13 cellular contexts compared by ENCODE assay signal in genomic region chrX:109393859-109394258, GRCh38.
DNase-seq lines count a peak whose midpoint lies in the region; ATAC-seq and TF ChIP-seq lines count a peak whose summit lies in the region.
"Had no signal": no experiment of that assay in that cellular context is flagged by ENCODE, and none has a peak within 500 bp of the region (broad histone marks: within the 10 kb centered on the region; RNA-seq: fewer than 3 reads in every experiment).

No MANE protein-coding gene starts in this region.

- intact Hi-C loops in mammary epithelial cell (cut with micrococcal nuclease): loop anchor here (5.0 kb wide), 1 partner anchor 83 kb away; no protein-coding TSS in a partner anchor

- in situ Hi-C loops in mammary epithelial cell (cut with MboI; ENCODE audit: low sequenced_read_pairs in 2 of 2): loop anchor here in 1 of 2 donors (25.0 kb wide), 1 partner anchor 682 kb away; no protein-coding TSS in a partner anchor

- H3K4me3 ChIP-seq in mammary epithelial cell (replicated peaks in 1 of 3; ENCODE audit: insufficient read depth in 1 of 3, low read depth in 2 of 3, low read length in 3 of 3): no peak overlapping the region

- peak; percentile 31; the same call in 1 of the 2 replicates for TF ChIP-seq RAD21 in Ishikawa (IDR thresholded peaks at IDR 0.05; ENCODE audit: low read depth)

- H3K27me3 ChIP-seq in mammary epithelial cell (ENCODE audit: insufficient read depth, low read length): no peaks in the 10 kb centered on the region

- BruUV-seq in mammary epithelial cell (replicated peaks; lab: Mats Ljungman, UMichigan): no TSS peak

- peak; percentile 21 to 23 for TF ChIP-seq CTCF in mammary epithelial cell (conservative IDR thresholded peaks at IDR 0.05 in 1 of 2, IDR thresholded peaks at IDR 0.05 in 1 of 2; ENCODE audit: extremely low read depth in 1 of 2, insufficient read depth in 1 of 2, low read depth in 1 of 2, low read length in 2 of 2)

- H3K9ac ChIP-seq in mammary epithelial cell (ENCODE audit: insufficient read depth, low read length): no peak overlapping the region

- no peak overlapping the region for H3K27ac ChIP-seq in mammary epithelial cell (ENCODE audit: insufficient read depth, low read depth, low read length)
- H3K27ac ChIP-seq: VCaP had no signal

- H3K4me1 ChIP-seq in mammary epithelial cell (ENCODE audit: insufficient read depth, low read length): peaks cover 5% of the 10 kb centered on the region

- H4K20me1 ChIP-seq in mammary epithelial cell (ENCODE audit: insufficient read depth, low read length): no peaks in the 10 kb centered on the region

- ATAC-seq in GM21367 (IDR thresholded peaks at IDR 0.05; ENCODE audit: unreplicated experiment): peak; percentile 86

- H3K27ac Mint-ChIP-seq in T-helper 2 cell treated with Interferon-gamma antibody and Interleukin-4, amounts not matched to agents 5 μg/mL and 100 μg/mL, for 36 hours: no peak overlapping the region
- H3K27ac Mint-ChIP-seq: CD4-positive, alpha-beta memory T cell had no signal

- 0% methylated on average over 1 of the region's 1 CpG for whole genome bisulfite sequencing in mammary epithelial cell (ENCODE audit: low coverage, missing lambda C conversion rate)

- no peaks in the 10 kb centered on the region for H3K36me3 ChIP-seq in mammary epithelial cell (ENCODE audit: insufficient read depth, low read length)

- H3K9me3 Mint-ChIP-seq in T-helper 2 cell treated with Interferon-gamma antibody and Interleukin-4, amounts not matched to agents 5 μg/mL and 100 μg/mL, for 36 hours: no peaks in the 10 kb centered on the region
- H3K9me3 Mint-ChIP-seq: CD4-positive, alpha-beta memory T cell had no signal

- TF ChIP-seq EP300 in Ishikawa (IDR thresholded peaks at IDR 0.05; ENCODE audit: borderline replicate concordance): no peak

- DNase-seq in ELR (ENCODE audit: low read depth) (peak; percentile 13), mammary epithelial cell (peak; percentile 12), NCI-H187 treated with DMSO at 0.1 percent for 48 hours (lab: John Stamatoyannopoulos, UW) (no peak), cerebellar cortex (ENCODE audit: low spot score) (no peak), H4 (ENCODE audit: low spot score) (no peak)
- DNase-seq in T-helper 2 cell treated with Interferon-gamma antibody and Interleukin-4, amounts not matched to agents 5 μg/mL and 100 μg/mL, for 36 hours (ENCODE audit: low spot score): no peak
- DNase-seq: activated gamma-delta T cell; CD4-positive, alpha-beta memory T cell; NCI-H526 treated with DMSO at 0.1 percent for 48 hours; stimulated activated CD4-positive, alpha-beta T cell treated with anti-CD3 and anti-CD28 coated beads, Interleukin-4, amount 100 ng/mL, for 1 hour had no signal

- no peaks in the 10 kb centered on the region for H3K36me3 Mint-ChIP-seq in T-helper 2 cell treated with Interferon-gamma antibody and Interleukin-4, amounts not matched to agents 5 μg/mL and 100 μg/mL, for 36 hours (ENCODE audit: low read depth)
- H3K36me3 Mint-ChIP-seq: CD4-positive, alpha-beta memory T cell had no signal

- H3K4me2 ChIP-seq in mammary epithelial cell (ENCODE audit: insufficient read depth, low read depth, low read length): no peak overlapping the region

- H3K4me3 Mint-ChIP-seq in T-helper 2 cell treated with Interferon-gamma antibody and Interleukin-4, amounts not matched to agents 5 μg/mL and 100 μg/mL, for 36 hours: no peak overlapping the region
- H3K4me3 Mint-ChIP-seq: CD4-positive, alpha-beta memory T cell had no signal

- H3K4me1 Mint-ChIP-seq in T-helper 2 cell treated with Interferon-gamma antibody and Interleukin-4, amounts not matched to agents 5 μg/mL and 100 μg/mL, for 36 hours (ENCODE audit: low read depth): no peaks in the 10 kb centered on the region
- H3K4me1 Mint-ChIP-seq: CD4-positive, alpha-beta memory T cell had no signal

- dilution Hi-C loops in mammary epithelial cell (cut with HindIII; ENCODE audit: low sequenced_read_pairs): no loop called here

- no peaks in the 10 kb centered on the region for H3K27me3 Mint-ChIP-seq in T-helper 2 cell treated with Interferon-gamma antibody and Interleukin-4, amounts not matched to agents 5 μg/mL and 100 μg/mL, for 36 hours (ENCODE audit: low read depth)

- no peak overlapping the region for H2AFZ ChIP-seq in mammary epithelial cell (ENCODE audit: low read depth, low read length)

- H3K9me3 ChIP-seq in mammary epithelial cell (replicated peaks; ENCODE audit: insufficient read depth, low read length): no peaks in the 10 kb centered on the region

- H3K79me2 ChIP-seq in mammary epithelial cell (ENCODE audit: insufficient read depth, low read length): no peaks in the 10 kb centered on the region

- CTCF ChIA-PET in mammary epithelial cell (lab: Charles Lee; ENCODE audit: low non-redundant PET): no interaction called here

TF ChIP-seq in Ishikawa, 13 proteins besides CTCF, POLR2A, EP300 and RAD21:
- TF ChIP-seq USF1 (IDR thresholded peaks at IDR 0.05) (no peak), TEAD4 (IDR thresholded peaks at IDR 0.05) (no peak), ZBTB7A (IDR thresholded peaks at IDR 0.05; ENCODE audit: low read depth) (no peak), TAF1 (IDR thresholded peaks at IDR 0.05; ENCODE audit: low read depth) (no peak), YY1 (IDR thresholded peaks at IDR 0.05; ENCODE audit: low read depth) (no peak), NFIC (IDR thresholded peaks at IDR 0.05) (no peak), CEBPB (IDR thresholded peaks at IDR 0.05) (no peak), CREB1 (IDR thresholded peaks at IDR 0.05; ENCODE audit: low read depth) (no peak), TCF12 (IDR thresholded peaks at IDR 0.05; ENCODE audit: low read depth) (no peak), EGR1 (IDR thresholded peaks at IDR 0.05) (no peak), MAX (IDR thresholded peaks at IDR 0.05) (no peak)

Comparison
In these comparisons a context has a peak if more than half of its experiments do, and no peak if none do; other contexts are left out.
1. DNase-seq: peak in ELR (single experiment) and mammary epithelial cell (single experiment); none in NCI-H187 treated with DMSO at 0.1 percent for 48 hours (single experiment), cerebellar cortex (single experiment), H4 (single experiment) and T-helper 2 cell treated with Interferon-gamma antibody and Interleukin-4, amounts not matched to agents 5 μg/mL and 100 μg/mL, for 36 hours (single experiment).